2 cellular contexts compared by ENCODE assay signal in the genomic region with DNA sequence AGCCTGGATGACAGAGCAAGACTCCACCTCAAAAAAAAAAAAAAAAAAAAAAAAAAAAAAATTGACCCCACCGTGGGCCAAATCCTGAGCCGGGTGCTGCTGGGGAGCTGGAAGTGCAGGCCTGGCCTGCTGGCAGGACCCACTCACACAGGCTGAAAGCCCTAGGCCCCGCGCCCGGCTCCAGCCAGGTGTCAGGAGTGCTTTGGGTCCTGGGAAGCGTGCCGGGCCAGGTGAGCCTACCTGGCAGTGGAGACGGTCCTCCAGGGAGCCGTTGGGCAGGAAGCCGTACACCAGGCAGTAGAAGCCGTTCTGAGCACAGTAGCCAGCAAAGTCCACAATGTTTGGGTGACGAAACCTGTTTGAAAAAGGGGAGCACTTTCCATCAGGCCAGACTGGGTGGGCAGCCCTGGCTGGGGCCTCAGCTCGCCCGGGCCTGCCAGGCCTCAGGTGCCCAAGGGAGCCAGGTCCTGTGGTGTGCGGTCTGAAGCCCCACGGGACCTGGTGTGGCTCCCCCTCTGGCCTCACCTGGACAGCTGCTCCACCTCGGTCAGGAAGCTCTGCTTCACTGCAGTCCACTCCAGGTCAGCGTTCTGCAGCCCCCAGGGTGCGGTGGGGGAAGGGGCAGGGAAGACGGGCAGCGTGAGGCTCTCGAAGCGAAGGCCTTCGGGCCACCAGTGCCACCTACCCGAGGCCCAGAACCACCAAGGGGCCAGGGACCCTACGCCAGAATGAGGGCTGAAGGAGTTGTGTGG.
TF ChIP-seq lines count a peak whose summit lies in the region.

No MANE protein-coding gene starts in this region.

TF ChIP-seq in IMR-90, 13 proteins besides CTCF, POLR2A, EP300 and RAD21:
- TF ChIP-seq FOS (IDR thresholded peaks at IDR 0.05; ENCODE audit: low read depth, low read length) (no peak), MXI1 (IDR thresholded peaks at IDR 0.05; ENCODE audit: borderline replicate concordance, low read depth, low read length) (no peak), RCOR1 (IDR thresholded peaks at IDR 0.05; ENCODE audit: insufficient replicate concordance, low read length) (no peak), CHD1 (IDR thresholded peaks at IDR 0.05; ENCODE audit: low read depth, low read length) (no peak), SMC3 (IDR thresholded peaks at IDR 0.05; ENCODE audit: low read depth, low read length) (no peak), MAFK (IDR thresholded peaks at IDR 0.05; ENCODE audit: low read depth, low read length) (no peak), CEBPB (IDR thresholded peaks at IDR 0.05; ENCODE audit: low read depth, low read length) (no peak), MAZ (IDR thresholded peaks at IDR 0.05; ENCODE audit: borderline replicate concordance, low read depth, low read length) (no peak), RFX5 (IDR thresholded peaks at IDR 0.05; ENCODE audit: low read depth, low read length) (no peak), NFE2L2 (IDR thresholded peaks at IDR 0.05; ENCODE audit: low read depth, low read length) (no peak), BHLHE40 (IDR thresholded peaks at IDR 0.05; ENCODE audit: low read depth, low read length) (no peak)
- TF ChIP-seq, protein P1, sequence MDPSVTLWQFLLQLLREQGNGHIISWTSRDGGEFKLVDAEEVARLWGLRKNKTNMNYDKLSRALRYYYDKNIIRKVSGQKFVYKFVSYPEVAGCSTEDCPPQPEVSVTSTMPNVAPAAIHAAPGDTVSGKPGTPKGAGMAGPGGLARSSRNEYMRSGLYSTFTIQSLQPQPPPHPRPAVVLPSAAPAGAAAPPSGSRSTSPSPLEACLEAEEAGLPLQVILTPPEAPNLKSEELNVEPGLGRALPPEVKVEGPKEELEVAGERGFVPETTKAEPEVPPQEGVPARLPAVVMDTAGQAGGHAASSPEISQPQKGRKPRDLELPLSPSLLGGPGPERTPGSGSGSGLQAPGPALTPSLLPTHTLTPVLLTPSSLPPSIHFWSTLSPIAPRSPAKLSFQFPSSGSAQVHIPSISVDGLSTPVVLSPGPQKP (IDR thresholded peaks at IDR 0.05; ENCODE audit: borderline replicate concordance, low read depth, low read length) = no peak
- TF ChIP-seq, protein P2, sequence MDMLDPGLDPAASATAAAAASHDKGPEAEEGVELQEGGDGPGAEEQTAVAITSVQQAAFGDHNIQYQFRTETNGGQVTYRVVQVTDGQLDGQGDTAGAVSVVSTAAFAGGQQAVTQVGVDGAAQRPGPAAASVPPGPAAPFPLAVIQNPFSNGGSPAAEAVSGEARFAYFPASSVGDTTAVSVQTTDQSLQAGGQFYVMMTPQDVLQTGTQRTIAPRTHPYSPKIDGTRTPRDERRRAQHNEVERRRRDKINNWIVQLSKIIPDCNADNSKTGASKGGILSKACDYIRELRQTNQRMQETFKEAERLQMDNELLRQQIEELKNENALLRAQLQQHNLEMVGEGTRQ (IDR thresholded peaks at IDR 0.05; ENCODE audit: low read depth, low read length) = no peak

TF ChIP-seq in GM12878, 131 proteins besides CTCF, POLR2A, EP300 and RAD21 (continues in another document):
- TF ChIP-seq, protein P3, sequence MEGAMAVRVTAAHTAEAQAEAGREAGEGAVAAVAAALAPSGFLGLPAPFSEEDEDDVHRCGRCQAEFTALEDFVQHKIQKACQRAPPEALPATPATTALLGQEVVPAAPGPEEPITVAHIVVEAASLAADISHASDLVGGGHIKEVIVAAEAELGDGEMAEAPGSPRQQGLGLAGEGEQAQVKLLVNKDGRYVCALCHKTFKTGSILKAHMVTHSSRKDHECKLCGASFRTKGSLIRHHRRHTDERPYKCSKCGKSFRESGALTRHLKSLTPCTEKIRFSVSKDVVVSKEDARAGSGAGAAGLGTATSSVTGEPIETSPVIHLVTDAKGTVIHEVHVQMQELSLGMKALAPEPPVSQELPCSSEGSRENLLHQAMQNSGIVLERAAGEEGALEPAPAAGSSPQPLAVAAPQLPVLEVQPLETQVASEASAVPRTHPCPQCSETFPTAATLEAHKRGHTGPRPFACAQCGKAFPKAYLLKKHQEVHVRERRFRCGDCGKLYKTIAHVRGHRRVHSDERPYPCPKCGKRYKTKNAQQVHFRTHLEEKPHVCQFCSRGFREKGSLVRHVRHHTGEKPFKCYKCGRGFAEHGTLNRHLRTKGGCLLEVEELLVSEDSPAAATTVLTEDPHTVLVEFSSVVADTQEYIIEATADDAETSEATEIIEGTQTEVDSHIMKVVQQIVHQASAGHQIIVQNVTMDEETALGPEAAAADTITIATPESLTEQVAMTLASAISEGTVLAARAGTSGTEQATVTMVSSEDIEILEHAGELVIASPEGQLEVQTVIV (IDR thresholded peaks at IDR 0.05; ENCODE audit: borderline replicate concordance, partially characterized antibody) = no peak
- TF ChIP-seq DPF2 (IDR thresholded peaks at IDR 0.05) (0 out of 2 replicates have a peak, but pooled peaks have one; percentile 22), JUND (IDR thresholded peaks at IDR 0.05; ENCODE audit: low read depth, low read length) (no peak), EZH2 (IDR thresholded peaks at IDR 0.05; ENCODE audit: borderline replicate concordance, control insufficient read depth, low read depth, low read length) (no peak), CREM (IDR thresholded peaks at IDR 0.05; ENCODE audit: low read depth) (no peak), TCF12 (IDR thresholded peaks at IDR 0.05; ENCODE audit: low read depth, low read length) (0 out of 2 replicates have a peak, but pooled peaks have one; percentile 10), STAT1 (conservative IDR thresholded peaks at IDR 0.05) (no peak), MEF2B (IDR thresholded peaks at IDR 0.05; ENCODE audit: partially characterized antibody, poor library complexity, severe bottlenecking) (peak; percentile 65), PAX8 (IDR thresholded peaks at IDR 0.05) (no peak), HDAC2 (IDR thresholded peaks at IDR 0.05) (no peak), RUNX3 (IDR thresholded peaks at IDR 0.05; ENCODE audit: low read length) (peak; percentile 41; the same call in 1 of the 2 replicates), NFXL1 (IDR thresholded peaks at IDR 0.05; ENCODE audit: borderline replicate concordance) (no peak), ZNF274 (IDR thresholded peaks at IDR 0.05; ENCODE audit: insufficient read depth, insufficient read length) (no peak), POLR2AphosphoS5 (IDR thresholded peaks at IDR 0.05; ENCODE audit: low read length) (no peak), YY1 (IDR thresholded peaks at IDR 0.05; ENCODE audit: low read depth, low read length) (no peak), CBX5 (IDR thresholded peaks at IDR 0.05; ENCODE audit: low read depth) (no peak), FOXM1 (IDR thresholded peaks at IDR 0.05; ENCODE audit: low read depth, low read length) (no peak), HDGF (IDR thresholded peaks at IDR 0.05) (no peak), CBFB (IDR thresholded peaks at IDR 0.05; ENCODE audit: low read depth) (no peak), FOS (IDR thresholded peaks at IDR 0.05; ENCODE audit: borderline replicate concordance, extremely low read depth, insufficient read length) (no peak), KDM1A (IDR thresholded peaks at IDR 0.05; ENCODE audit: borderline replicate concordance) (no peak), ETV6 (conservative IDR thresholded peaks at IDR 0.05 in 1 of 2, IDR thresholded peaks at IDR 0.05 in 1 of 2; ENCODE audit: borderline replicate concordance in 1 of 2, low read depth in 1 of 2) (no peak), ASH2L (IDR thresholded peaks at IDR 0.05; ENCODE audit: borderline replicate concordance, low read depth) (no peak), RELA (IDR thresholded peaks at IDR 0.05; ENCODE audit: borderline replicate concordance, partially characterized antibody) (no peak), NBN (IDR thresholded peaks at IDR 0.05) (no peak), EGR1 (IDR thresholded peaks at IDR 0.05; ENCODE audit: borderline replicate concordance in 1 of 2, low read depth in 2 of 2, low read length in 2 of 2) (no peak), NFYA (IDR thresholded peaks at IDR 0.05; ENCODE audit: borderline replicate concordance, low read depth, low read length) (no peak), SP1 (IDR thresholded peaks at IDR 0.05; ENCODE audit: low read depth, low read length) (no peak), SUPT20H (IDR thresholded peaks at IDR 0.05; ENCODE audit: borderline replicate concordance, control insufficient read depth, low read depth, low read length) (no peak)
- TF ChIP-seq, protein P4, sequence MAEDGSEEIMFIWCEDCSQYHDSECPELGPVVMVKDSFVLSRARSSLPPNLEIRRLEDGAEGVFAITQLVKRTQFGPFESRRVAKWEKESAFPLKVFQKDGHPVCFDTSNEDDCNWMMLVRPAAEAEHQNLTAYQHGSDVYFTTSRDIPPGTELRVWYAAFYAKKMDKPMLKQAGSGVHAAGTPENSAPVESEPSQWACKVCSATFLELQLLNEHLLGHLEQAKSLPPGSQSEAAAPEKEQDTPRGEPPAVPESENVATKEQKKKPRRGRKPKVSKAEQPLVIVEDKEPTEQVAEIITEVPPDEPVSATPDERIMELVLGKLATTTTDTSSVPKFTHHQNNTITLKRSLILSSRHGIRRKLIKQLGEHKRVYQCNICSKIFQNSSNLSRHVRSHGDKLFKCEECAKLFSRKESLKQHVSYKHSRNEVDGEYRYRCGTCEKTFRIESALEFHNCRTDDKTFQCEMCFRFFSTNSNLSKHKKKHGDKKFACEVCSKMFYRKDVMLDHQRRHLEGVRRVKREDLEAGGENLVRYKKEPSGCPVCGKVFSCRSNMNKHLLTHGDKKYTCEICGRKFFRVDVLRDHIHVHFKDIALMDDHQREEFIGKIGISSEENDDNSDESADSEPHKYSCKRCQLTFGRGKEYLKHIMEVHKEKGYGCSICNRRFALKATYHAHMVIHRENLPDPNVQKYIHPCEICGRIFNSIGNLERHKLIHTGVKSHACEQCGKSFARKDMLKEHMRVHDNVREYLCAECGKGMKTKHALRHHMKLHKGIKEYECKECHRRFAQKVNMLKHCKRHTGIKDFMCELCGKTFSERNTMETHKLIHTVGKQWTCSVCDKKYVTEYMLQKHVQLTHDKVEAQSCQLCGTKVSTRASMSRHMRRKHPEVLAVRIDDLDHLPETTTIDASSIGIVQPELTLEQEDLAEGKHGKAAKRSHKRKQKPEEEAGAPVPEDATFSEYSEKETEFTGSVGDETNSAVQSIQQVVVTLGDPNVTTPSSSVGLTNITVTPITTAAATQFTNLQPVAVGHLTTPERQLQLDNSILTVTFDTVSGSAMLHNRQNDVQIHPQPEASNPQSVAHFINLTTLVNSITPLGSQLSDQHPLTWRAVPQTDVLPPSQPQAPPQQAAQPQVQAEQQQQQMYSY (CRISPR knock-in tag; IDR thresholded peaks at IDR 0.05) = no peak
- TF ChIP-seq, protein P5, sequence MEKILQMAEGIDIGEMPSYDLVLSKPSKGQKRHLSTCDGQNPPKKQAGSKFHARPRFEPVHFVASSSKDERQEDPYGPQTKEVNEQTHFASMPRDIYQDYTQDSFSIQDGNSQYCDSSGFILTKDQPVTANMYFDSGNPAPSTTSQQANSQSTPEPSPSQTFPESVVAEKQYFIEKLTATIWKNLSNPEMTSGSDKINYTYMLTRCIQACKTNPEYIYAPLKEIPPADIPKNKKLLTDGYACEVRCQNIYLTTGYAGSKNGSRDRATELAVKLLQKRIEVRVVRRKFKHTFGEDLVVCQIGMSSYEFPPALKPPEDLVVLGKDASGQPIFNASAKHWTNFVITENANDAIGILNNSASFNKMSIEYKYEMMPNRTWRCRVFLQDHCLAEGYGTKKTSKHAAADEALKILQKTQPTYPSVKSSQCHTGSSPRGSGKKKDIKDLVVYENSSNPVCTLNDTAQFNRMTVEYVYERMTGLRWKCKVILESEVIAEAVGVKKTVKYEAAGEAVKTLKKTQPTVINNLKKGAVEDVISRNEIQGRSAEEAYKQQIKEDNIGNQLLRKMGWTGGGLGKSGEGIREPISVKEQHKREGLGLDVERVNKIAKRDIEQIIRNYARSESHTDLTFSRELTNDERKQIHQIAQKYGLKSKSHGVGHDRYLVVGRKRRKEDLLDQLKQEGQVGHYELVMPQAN (conservative IDR thresholded peaks at IDR 0.05) = 0 out of 2 replicates have a peak, but pooled peaks have one; percentile 21
- TF ChIP-seq, protein P6, sequence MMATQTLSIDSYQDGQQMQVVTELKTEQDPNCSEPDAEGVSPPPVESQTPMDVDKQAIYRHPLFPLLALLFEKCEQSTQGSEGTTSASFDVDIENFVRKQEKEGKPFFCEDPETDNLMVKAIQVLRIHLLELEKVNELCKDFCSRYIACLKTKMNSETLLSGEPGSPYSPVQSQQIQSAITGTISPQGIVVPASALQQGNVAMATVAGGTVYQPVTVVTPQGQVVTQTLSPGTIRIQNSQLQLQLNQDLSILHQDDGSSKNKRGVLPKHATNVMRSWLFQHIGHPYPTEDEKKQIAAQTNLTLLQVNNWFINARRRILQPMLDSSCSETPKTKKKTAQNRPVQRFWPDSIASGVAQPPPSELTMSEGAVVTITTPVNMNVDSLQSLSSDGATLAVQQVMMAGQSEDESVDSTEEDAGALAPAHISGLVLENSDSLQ (IDR thresholded peaks at IDR 0.05) = no peak
- TF ChIP-seq, protein P7, sequence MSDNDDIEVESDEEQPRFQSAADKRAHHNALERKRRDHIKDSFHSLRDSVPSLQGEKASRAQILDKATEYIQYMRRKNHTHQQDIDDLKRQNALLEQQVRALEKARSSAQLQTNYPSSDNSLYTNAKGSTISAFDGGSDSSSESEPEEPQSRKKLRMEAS (IDR thresholded peaks at IDR 0.05; ENCODE audit: low read depth, low read length) = no peak
- TF ChIP-seq, protein P8, sequence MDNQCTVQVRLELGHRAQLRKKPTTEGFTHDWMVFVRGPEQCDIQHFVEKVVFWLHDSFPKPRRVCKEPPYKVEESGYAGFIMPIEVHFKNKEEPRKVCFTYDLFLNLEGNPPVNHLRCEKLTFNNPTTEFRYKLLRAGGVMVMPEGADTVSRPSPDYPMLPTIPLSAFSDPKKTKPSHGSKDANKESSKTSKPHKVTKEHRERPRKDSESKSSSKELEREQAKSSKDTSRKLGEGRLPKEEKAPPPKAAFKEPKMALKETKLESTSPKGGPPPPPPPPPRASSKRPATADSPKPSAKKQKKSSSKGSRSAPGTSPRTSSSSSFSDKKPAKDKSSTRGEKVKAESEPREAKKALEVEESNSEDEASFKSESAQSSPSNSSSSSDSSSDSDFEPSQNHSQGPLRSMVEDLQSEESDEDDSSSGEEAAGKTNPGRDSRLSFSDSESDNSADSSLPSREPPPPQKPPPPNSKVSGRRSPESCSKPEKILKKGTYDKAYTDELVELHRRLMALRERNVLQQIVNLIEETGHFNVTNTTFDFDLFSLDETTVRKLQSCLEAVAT (IDR thresholded peaks at IDR 0.05) = no peak
- TF ChIP-seq, protein P9, sequence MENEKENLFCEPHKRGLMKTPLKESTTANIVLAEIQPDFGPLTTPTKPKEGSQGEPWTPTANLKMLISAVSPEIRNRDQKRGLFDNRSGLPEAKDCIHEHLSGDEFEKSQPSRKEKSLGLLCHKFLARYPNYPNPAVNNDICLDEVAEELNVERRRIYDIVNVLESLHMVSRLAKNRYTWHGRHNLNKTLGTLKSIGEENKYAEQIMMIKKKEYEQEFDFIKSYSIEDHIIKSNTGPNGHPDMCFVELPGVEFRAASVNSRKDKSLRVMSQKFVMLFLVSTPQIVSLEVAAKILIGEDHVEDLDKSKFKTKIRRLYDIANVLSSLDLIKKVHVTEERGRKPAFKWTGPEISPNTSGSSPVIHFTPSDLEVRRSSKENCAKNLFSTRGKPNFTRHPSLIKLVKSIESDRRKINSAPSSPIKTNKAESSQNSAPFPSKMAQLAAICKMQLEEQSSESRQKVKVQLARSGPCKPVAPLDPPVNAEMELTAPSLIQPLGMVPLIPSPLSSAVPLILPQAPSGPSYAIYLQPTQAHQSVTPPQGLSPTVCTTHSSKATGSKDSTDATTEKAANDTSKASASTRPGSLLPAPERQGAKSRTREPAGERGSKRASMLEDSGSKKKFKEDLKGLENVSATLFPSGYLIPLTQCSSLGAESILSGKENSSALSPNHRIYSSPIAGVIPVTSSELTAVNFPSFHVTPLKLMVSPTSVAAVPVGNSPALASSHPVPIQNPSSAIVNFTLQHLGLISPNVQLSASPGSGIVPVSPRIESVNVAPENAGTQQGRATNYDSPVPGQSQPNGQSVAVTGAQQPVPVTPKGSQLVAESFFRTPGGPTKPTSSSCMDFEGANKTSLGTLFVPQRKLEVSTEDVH (IDR thresholded peaks at IDR 0.05; ENCODE audit: low read depth, partially characterized antibody) = no peak
